In the genomic region with DNA sequence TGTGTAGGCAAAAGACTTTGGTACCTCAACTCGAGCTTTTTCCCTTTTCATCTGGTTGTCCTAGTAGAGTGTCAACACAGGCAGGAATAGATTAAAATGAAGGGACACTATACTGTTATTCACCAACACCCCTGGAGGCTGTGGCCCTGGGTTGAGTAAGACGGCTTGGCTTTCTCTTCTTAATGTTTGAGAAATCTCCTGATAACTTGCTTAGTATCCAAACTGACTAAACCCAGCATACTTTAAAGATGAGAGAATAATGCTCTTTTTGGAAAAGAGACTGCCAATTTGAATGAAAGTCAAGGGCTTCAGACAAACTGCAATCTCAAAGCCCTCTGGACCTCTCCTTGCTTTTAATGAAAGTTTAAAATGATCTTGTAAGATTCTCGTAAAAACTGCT, we compare ENCODE assay signal across 11 cellular contexts. TPM values are rescaled to one million over a fixed set of nuclear protein-coding genes. Genes with fewer than 3 reads are reported as not detected.
DNase-seq lines count a peak whose midpoint lies in the region; ATAC-seq and TF ChIP-seq lines count a peak whose summit lies in the region.
"Had no signal": no experiment of that assay in that cellular context is flagged by ENCODE, and none has a peak within 500 bp of the region (broad histone marks: within the 10 kb centered on the region; RNA-seq: fewer than 3 reads in every experiment).

No MANE protein-coding gene starts in this region.

- H3K27me3 ChIP-seq in CD8-positive, alpha-beta T cell (ENCODE audit: insufficient read depth, low read length), result no peaks in the 10 kb centered on the region
- H3K27me3 ChIP-seq in Panc1 (ENCODE audit: control insufficient read depth, insufficient read depth, low read length), result no peaks in the 10 kb centered on the region
- no peaks in the 10 kb centered on the region for H3K27me3 ChIP-seq in prostate gland (replicated peaks; ENCODE audit: insufficient read depth)

- no peaks in the 10 kb centered on the region for H3K36me3 ChIP-seq in CD8-positive, alpha-beta T cell (ENCODE audit: insufficient read depth, low read length)
- 0 out of 2 replicates have a peak, but pooled peaks cover 3% of the 10 kb centered on the region for H3K36me3 ChIP-seq in Panc1 (ENCODE audit: control insufficient read depth, insufficient read depth, low read length)
- H3K36me3 ChIP-seq in prostate gland, result no peaks in the 10 kb centered on the region

- no peaks in the 10 kb centered on the region for H3K27me3 Mint-ChIP-seq in CD8-positive, alpha-beta T cell (ENCODE audit: low read depth)

- CTCF ChIA-PET in CD8-positive, alpha-beta T cell (lab: Charles Lee), result interaction anchor here (1.0 to 1.9 kb wide), 3 partner anchors 43 to 67 kb away, joined by 5 read pairs; no protein-coding TSS in a partner anchor
- CTCF ChIA-PET in Panc1 (lab: Charles Lee), result no interaction called here

- H3K9me3 ChIP-seq in CD8-positive, alpha-beta T cell (ENCODE audit: low read length), result no peaks in the 10 kb centered on the region
- H3K9me3 ChIP-seq in Panc1 (ENCODE audit: control insufficient read depth, insufficient read depth, low read depth, low read length), result no peaks in the 10 kb centered on the region
- H3K9me3 ChIP-seq in prostate gland, result no peaks in the 10 kb centered on the region

- in situ Hi-C loops in Panc1 (cut with HindIII; ENCODE audit: low pct_unique_long_range_greater_than_20kb, low sequenced_read_pairs), result no loop called here

- no peak for ATAC-seq in CD8-positive, alpha-beta T cell
- ATAC-seq in Panc1 (no peak), GM18873 (IDR thresholded peaks at IDR 0.05; ENCODE audit: low FRiP score, unreplicated experiment) (no peak), HG03520 (IDR thresholded peaks at IDR 0.05; ENCODE audit: unreplicated experiment) (no peak)

- peaks cover 8% of the 10 kb centered on the region for H3K36me3 Mint-ChIP-seq in CD8-positive, alpha-beta T cell

- no peak overlapping the region for H3K27ac ChIP-seq in CD8-positive, alpha-beta T cell (ENCODE audit: low read depth, low read length)
- H3K27ac ChIP-seq in Panc1 (ENCODE audit: low read length) (peak overlapping the region; percentile 8; the same call in 1 of the 2 replicates), prostate gland (peak overlapping the region; percentile 7 to 34)

- peaks cover 31% of the 10 kb centered on the region for H3K4me1 Mint-ChIP-seq in CD8-positive, alpha-beta T cell (ENCODE audit: low read depth)

- BruUV-seq in Panc1 (replicated peaks; lab: Mats Ljungman, UMichigan), result no TSS peak

- H3K27ac Mint-ChIP-seq in CD8-positive, alpha-beta T cell, result peak overlapping the region; percentile 46

- H3K9me3 Mint-ChIP-seq in CD8-positive, alpha-beta T cell, result no peaks in the 10 kb centered on the region

- H3K4me3 Mint-ChIP-seq in CD8-positive, alpha-beta T cell, result no peak overlapping the region

- TF ChIP-seq POLR2A in prostate gland (IDR thresholded peaks at IDR 0.05), result no peak

- intact Hi-C loops in CD8-positive, alpha-beta T cell (cut with DNase I, micrococcal nuclease), result loop anchor here in 1 of 2 experiments (5.0 kb wide), 3 partner anchors 254 to 976 kb away; partner anchors contain the start of genes DTL, INTS7 and TRAF5
- intact Hi-C loops in Panc1 (cut with micrococcal nuclease; ENCODE audit: unreplicated experiment), result no loop called here
- intact Hi-C loops in prostate gland (cut with DNase I), result no loop called here

- H3K4me1 ChIP-seq in CD8-positive, alpha-beta T cell (ENCODE audit: insufficient read depth, low read length), result peaks cover 25% of the 10 kb centered on the region
- peaks cover 12% of the 10 kb centered on the region; the same call in 1 of the 2 replicates for H3K4me1 ChIP-seq in Panc1 (ENCODE audit: control insufficient read depth, insufficient read depth, low read length)
- no peaks in the 10 kb centered on the region for H3K4me1 ChIP-seq in prostate gland (replicated peaks)

- no peak for TF ChIP-seq CTCF in CD8-positive, alpha-beta T cell (IDR thresholded peaks at IDR 0.05)
- no peak for TF ChIP-seq CTCF in Panc1 (IDR thresholded peaks at IDR 0.05)
- no peak for TF ChIP-seq CTCF in fibroblast of pulmonary artery (IDR thresholded peaks at IDR 0.05; ENCODE audit: low read length, missing control alignments)
- no peak for TF ChIP-seq CTCF in prostate gland (IDR thresholded peaks at IDR 0.05)
- TF ChIP-seq CTCF in GM20000 (IDR thresholded peaks at IDR 0.05; ENCODE audit: extremely low read depth, missing control alignments), result no peak

- WGBS in prostate gland, result 63% methylated on average over 3 of the region's 3 CpGs

- DNase-seq in CD8-positive, alpha-beta T cell, result no peak
- no peak for DNase-seq in Panc1 (ENCODE audit: low read depth, low spot score)
- peak; percentile 73 for DNase-seq in fibroblast of pulmonary artery (ENCODE audit: low read depth)
- DNase-seq in prostate gland (ENCODE audit: low spot score), result no peak
- DNase-seq in effector CD4-positive, alpha-beta T cell, result no peak
- no peak for DNase-seq in GM20000 (ENCODE audit: low spot score)
- DNase-seq: DND-41; NCI-H510A; stimulated activated CD4-positive, alpha-beta T cell treated with anti-CD3 and anti-CD28 coated beads, Interleukin-2, amount 100 ng/mL, for 48 hours had no signal

- H3K4me3 ChIP-seq in CD8-positive, alpha-beta T cell (ENCODE audit: low read depth, low read length), result no peak overlapping the region
- H3K4me3 ChIP-seq in Panc1 (ENCODE audit: low read depth in 2 of 2, low read length in 2 of 2), result no peak overlapping the region
- H3K4me3 ChIP-seq in fibroblast of pulmonary artery (replicated peaks; ENCODE audit: low read depth, low read length), result no peak overlapping the region
- no peak overlapping the region for H3K4me3 ChIP-seq in prostate gland

- POLR2A ChIA-PET in CD8-positive, alpha-beta T cell (lab: Charles Lee), result no interaction called here
- POLR2A ChIA-PET in Panc1 (lab: Charles Lee), result no interaction called here

RNA-seq across cellular contexts. Expression of gene SLC30A1, which starts 2.6 kb away (rescaled TPM):
- 1 to 10 TPM; 9.7 to 9.8 TPM for total RNA-seq in CD8-positive, alpha-beta T cell
- 34.5 TPM for total RNA-seq in Panc1 (2021; ENCODE audit: unreplicated experiment)
- 18.6 TPM for polyA plus RNA-seq in Panc1 (2012; ENCODE audit: insufficient read length)
- 10 to 100 TPM; 12.5 to 22.0 TPM for total RNA-seq in prostate gland
